ENCODE assay signal across 18 cellular contexts in the genomic region with DNA sequence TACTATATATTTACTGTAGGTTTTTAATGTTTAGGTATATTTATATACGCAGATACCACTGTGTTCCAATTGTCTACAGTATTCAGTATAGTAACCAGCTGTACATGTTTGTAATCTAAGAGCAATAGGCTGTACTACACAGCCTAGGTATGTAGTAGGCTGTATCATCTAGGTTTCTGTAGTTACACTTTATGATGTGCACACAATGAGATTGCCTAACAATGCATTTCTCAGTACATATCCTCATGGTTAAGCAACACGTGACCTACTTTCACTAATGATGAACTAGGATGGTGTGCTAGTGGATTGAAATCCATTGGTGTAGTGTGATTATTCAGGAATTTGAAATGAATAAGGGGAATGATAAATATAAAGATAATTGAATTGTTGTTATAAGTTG.
A peak's percentile ranks its signal among the peaks of the same experiment; 100 is the strongest.
DNase-seq lines count a peak whose midpoint lies in the region; ATAC-seq and TF ChIP-seq lines count a peak whose summit lies in the region.
"Had no signal": no experiment of that assay in that cellular context is flagged by ENCODE, and none has a peak within 500 bp of the region (broad histone marks: within the 10 kb centered on the region; RNA-seq: fewer than 3 reads in every experiment).

No MANE protein-coding gene starts in this region.

- DNase-seq in DMS53 (lab: John Stamatoyannopoulos, UW) (peak; percentile 38), DMS53 treated with DMSO at 0.1 percent for 48 hours (lab: John Stamatoyannopoulos, UW; ENCODE audit: unreplicated experiment) (no peak), MV-4-11 (lab: John Stamatoyannopoulos, UW) (peak; percentile 40), epithelial cell of proximal tubule (ENCODE audit: low read depth) (peak; percentile 68), kidney tubule cell (ENCODE audit: low spot score) (peak; percentile 55)
- no peak for DNase-seq in central memory CD4-positive, alpha-beta T cell
- DNase-seq: 8988T, C1 segment of cervical spinal cord, DMS79, GOT3, KBM-7, NCI-H1105 treated with DMSO at 0.1 percent for 48 hours, NCI-H187, NCI-H510A treated with DMSO at 0.1 percent for 48 hours, Peyer's patch, Right ventricle myocardium superior had no signal

- no peak for TF ChIP-seq CTCF in epithelial cell of proximal tubule (conservative IDR thresholded peaks at IDR 0.05; ENCODE audit: low read depth, low read length)

- no peak overlapping the region for H3K4me3 ChIP-seq in epithelial cell of proximal tubule (ENCODE audit: low read depth, low read length)
- H3K4me3 ChIP-seq: Peyer's patch had no signal

- ATAC-seq in GM21529 (IDR thresholded peaks at IDR 0.05; ENCODE audit: unreplicated experiment) (no peak), GM18868 (IDR thresholded peaks at IDR 0.05; ENCODE audit: unreplicated experiment) (no peak)

Comparison
In these comparisons a context has a peak if more than half of its experiments do, and no peak if none do; other contexts are left out.
1. DNase-seq: peak in DMS53 (single experiment), MV-4-11 (single experiment), epithelial cell of proximal tubule (single experiment) and kidney tubule cell (single experiment); none in DMS53 treated with DMSO at 0.1 percent for 48 hours (single experiment) and central memory CD4-positive, alpha-beta T cell (single experiment).